8 cellular contexts compared by ENCODE assay signal in genomic region chr5:40437452-40437861, GRCh38.
DNase-seq lines count a peak whose midpoint lies in the region; ATAC-seq and TF ChIP-seq lines count a peak whose summit lies in the region.

No MANE protein-coding gene starts in this region.

- no peaks in the 10 kb centered on the region for H3K27me3 Mint-ChIP-seq in CD8-positive, alpha-beta T cell (ENCODE audit: low read depth)
- H3K27me3 Mint-ChIP-seq in activated naive CD8-positive, alpha-beta T cell treated with anti-CD3 and anti-CD28 coated beads, Interleukin-2, amount 50 U/mL, for 24 hours: no peaks in the 10 kb centered on the region

- H3K4me3 Mint-ChIP-seq in CD8-positive, alpha-beta T cell: no peak overlapping the region
- H3K4me3 Mint-ChIP-seq in activated naive CD8-positive, alpha-beta T cell treated with anti-CD3 and anti-CD28 coated beads, Interleukin-2, amount 50 U/mL, for 24 hours: peak overlapping the region; percentile 34

- H3K9me3 ChIP-seq in CD8-positive, alpha-beta T cell (ENCODE audit: low read length): no peaks in the 10 kb centered on the region

- intact Hi-C loops in CD8-positive, alpha-beta T cell (cut with DNase I, micrococcal nuclease): loop anchor here (1.0 to 10.0 kb wide), 3 partner anchors 29 to 397 kb away; partner anchors contain the start of gene RPL37 (in 1 of the 2)
- intact Hi-C loops in sciatic nerve (cut with DNase I): no loop called here

- H3K4me1 Mint-ChIP-seq in CD8-positive, alpha-beta T cell (ENCODE audit: low read depth): peaks cover 67% of the 10 kb centered on the region
- peaks cover 84% of the 10 kb centered on the region for H3K4me1 Mint-ChIP-seq in activated naive CD8-positive, alpha-beta T cell treated with anti-CD3 and anti-CD28 coated beads, Interleukin-2, amount 50 U/mL, for 24 hours

- POLR2A ChIA-PET in CD8-positive, alpha-beta T cell (lab: Charles Lee): interaction anchor here (0.5 to 2.7 kb wide), 8 partner anchors 9 to 243 kb away, joined by 3 to 23 read pairs (median 4); partner anchors contain the start of gene PTGER4

- no peaks in the 10 kb centered on the region for H3K36me3 ChIP-seq in CD8-positive, alpha-beta T cell (ENCODE audit: insufficient read depth, low read length)

- H3K36me3 Mint-ChIP-seq in CD8-positive, alpha-beta T cell: no peaks in the 10 kb centered on the region
- H3K36me3 Mint-ChIP-seq in activated naive CD8-positive, alpha-beta T cell treated with anti-CD3 and anti-CD28 coated beads, Interleukin-2, amount 50 U/mL, for 24 hours (ENCODE audit: low read depth): peaks cover 6% of the 10 kb centered on the region

- H3K4me3 ChIP-seq in CD8-positive, alpha-beta T cell (ENCODE audit: low read depth, low read length): no peak overlapping the region

- peak in 4 of 7 experiments; percentile 17 to 38 (median 24) for DNase-seq in CD8-positive, alpha-beta T cell
- DNase-seq in GM20000 (ENCODE audit: low spot score): peak; percentile 61
- DNase-seq in HS-5 (ENCODE audit: low read depth): peak; percentile 88
- DNase-seq in activated naive CD8-positive, alpha-beta T cell treated with anti-CD3 and anti-CD28 coated beads, Interleukin-2, amount 50 U/mL, for 24 hours: peak; percentile 38
- no peak for DNase-seq in sciatic nerve (ENCODE audit: low spot score)
- DNase-seq in C1 segment of cervical spinal cord (lab: John Stamatoyannopoulos, UW): no peak
- no peak for DNase-seq in DMS153 (lab: John Stamatoyannopoulos, UW)

- ATAC-seq in CD8-positive, alpha-beta T cell: peak; percentile 20
- peak; percentile 78 for ATAC-seq in activated naive CD8-positive, alpha-beta T cell treated with anti-CD3 and anti-CD28 coated beads, Interleukin-2, amount 50 U/mL, for 24 hours
- peak; percentile 46 for ATAC-seq in sciatic nerve
- no peak for ATAC-seq in HG02970 (IDR thresholded peaks at IDR 0.05; ENCODE audit: low FRiP score, unreplicated experiment)

- H3K9me3 Mint-ChIP-seq in CD8-positive, alpha-beta T cell: peaks cover 2% of the 10 kb centered on the region
- H3K9me3 Mint-ChIP-seq in activated naive CD8-positive, alpha-beta T cell treated with anti-CD3 and anti-CD28 coated beads, Interleukin-2, amount 50 U/mL, for 24 hours: no peaks in the 10 kb centered on the region

- peaks cover 40% of the 10 kb centered on the region for H3K4me1 ChIP-seq in CD8-positive, alpha-beta T cell (ENCODE audit: insufficient read depth, low read length)

- CTCF ChIA-PET in CD8-positive, alpha-beta T cell (lab: Charles Lee): interaction anchor here (0.9 to 1.9 kb wide), 10 partner anchors 10 to 252 kb away, joined by 3 to 12 read pairs (median 4); no protein-coding TSS in a partner anchor

- no peak for TF ChIP-seq CTCF in CD8-positive, alpha-beta T cell (IDR thresholded peaks at IDR 0.05)
- TF ChIP-seq CTCF in GM20000 (IDR thresholded peaks at IDR 0.05; ENCODE audit: extremely low read depth, missing control alignments): no peak

- peak overlapping the region; percentile 51 for H3K27ac ChIP-seq in CD8-positive, alpha-beta T cell (ENCODE audit: low read depth, low read length)

- no peaks in the 10 kb centered on the region for H3K27me3 ChIP-seq in CD8-positive, alpha-beta T cell (ENCODE audit: insufficient read depth, low read length)

- H3K27ac Mint-ChIP-seq in CD8-positive, alpha-beta T cell: peak overlapping the region; percentile 86
- peak overlapping the region; percentile 75 for H3K27ac Mint-ChIP-seq in activated naive CD8-positive, alpha-beta T cell treated with anti-CD3 and anti-CD28 coated beads, Interleukin-2, amount 50 U/mL, for 24 hours

Comparison
In these comparisons a context has a peak if more than half of its experiments do, and no peak if none do; other contexts are left out.
1. DNase-seq: peak in CD8-positive, alpha-beta T cell (4 of 7), GM20000 (single experiment), HS-5 (single experiment) and activated naive CD8-positive, alpha-beta T cell treated with anti-CD3 and anti-CD28 coated beads, Interleukin-2, amount 50 U/mL, for 24 hours (single experiment); none in sciatic nerve (single experiment), C1 segment of cervical spinal cord (0 of 14) and DMS153 (single experiment).